ENCODE assay signal across 9 cellular contexts in genomic region chr11:22130462-22131053, GRCh38.
A peak's percentile ranks its signal among the peaks of the same experiment; 100 is the strongest.
DNase-seq lines count a peak whose midpoint lies in the region; ATAC-seq and TF ChIP-seq lines count a peak whose summit lies in the region.
"Had no signal": no experiment of that assay in that cellular context is flagged by ENCODE, and none has a peak within 500 bp of the region (broad histone marks: within the 10 kb centered on the region; RNA-seq: fewer than 3 reads in every experiment).

No MANE protein-coding gene starts in this region.

- intact Hi-C loops in PC-9 (cut with micrococcal nuclease; ENCODE audit: unreplicated experiment), result loop anchor here (10.0 kb wide), 1 partner anchor 1486 kb away; no protein-coding TSS in a partner anchor

- no peaks in the 10 kb centered on the region for H3K79me2 ChIP-seq in PC-9 (ENCODE audit: low read depth)

- H2AFZ ChIP-seq in PC-9, result no peak overlapping the region

- H3K27ac ChIP-seq in PC-9, result no peak overlapping the region

- POLR2A ChIA-PET in PC-9 (lab: Charles Lee; ENCODE audit: unreplicated experiment), result interaction anchor here (0.7 kb wide), 1 partner anchor 98 kb away, joined by 4 read pairs; no protein-coding TSS in a partner anchor

- H3K4me1 ChIP-seq in PC-9 (replicated peaks; ENCODE audit: insufficient read depth), result no peaks in the 10 kb centered on the region

- H3K9me2 ChIP-seq in PC-9 (ENCODE audit: insufficient read depth), result no peaks in the 10 kb centered on the region

- no peak overlapping the region for H3K4me3 ChIP-seq in PC-9

- H3K27me3 ChIP-seq in PC-9 (ENCODE audit: insufficient read depth, low read depth), result no peaks in the 10 kb centered on the region

- DNase-seq in GM10266 (ENCODE audit: extremely low spot score) (no peak), PC-9 (no peak), left lobe of liver (ENCODE audit: low spot score) (no peak), NCI-H1436 (lab: John Stamatoyannopoulos, UW) (no peak), T-helper 2 cell (no peak)
- DNase-seq: aorta had no signal

- H4K20me1 ChIP-seq in PC-9 (ENCODE audit: insufficient read depth), result no peaks in the 10 kb centered on the region

- H3K4me2 ChIP-seq in PC-9, result no peak overlapping the region

- peak; percentile 26 for TF ChIP-seq CTCF in GM10266 (IDR thresholded peaks at IDR 0.05; ENCODE audit: control insufficient read depth, insufficient read depth, low read depth, missing control alignments)
- peak; percentile 60 for TF ChIP-seq CTCF in PC-9 (conservative IDR thresholded peaks at IDR 0.05)

- BruUV-seq in PC-9 (replicated peaks; lab: Mats Ljungman, UMichigan), result no TSS peak

- H3K9me3 ChIP-seq in PC-9 (ENCODE audit: insufficient read depth, low read depth), result no peaks in the 10 kb centered on the region; the same call in 1 of the 2 replicates

- ATAC-seq in HG03520 (IDR thresholded peaks at IDR 0.05; ENCODE audit: unreplicated experiment) (peak; percentile 73), left lobe of liver (peak; percentile 95), HG03521 (IDR thresholded peaks at IDR 0.05; ENCODE audit: unreplicated experiment) (no peak), GM19324 (IDR thresholded peaks at IDR 0.05; ENCODE audit: low FRiP score, unreplicated experiment) (no peak)

- no peaks in the 10 kb centered on the region for H3F3A ChIP-seq in PC-9 (ENCODE audit: insufficient read depth, low read depth)

- H3K36me3 ChIP-seq in PC-9 (ENCODE audit: low read depth), result no peaks in the 10 kb centered on the region

- CTCF ChIA-PET in PC-9 (lab: Charles Lee), result no interaction called here

Comparison
In these comparisons a context has a peak if more than half of its experiments do, and no peak if none do; other contexts are left out.
1. ATAC-seq: peak in HG03520 (single experiment) and left lobe of liver (single experiment); none in HG03521 (single experiment) and GM19324 (single experiment).